In the genomic region with DNA sequence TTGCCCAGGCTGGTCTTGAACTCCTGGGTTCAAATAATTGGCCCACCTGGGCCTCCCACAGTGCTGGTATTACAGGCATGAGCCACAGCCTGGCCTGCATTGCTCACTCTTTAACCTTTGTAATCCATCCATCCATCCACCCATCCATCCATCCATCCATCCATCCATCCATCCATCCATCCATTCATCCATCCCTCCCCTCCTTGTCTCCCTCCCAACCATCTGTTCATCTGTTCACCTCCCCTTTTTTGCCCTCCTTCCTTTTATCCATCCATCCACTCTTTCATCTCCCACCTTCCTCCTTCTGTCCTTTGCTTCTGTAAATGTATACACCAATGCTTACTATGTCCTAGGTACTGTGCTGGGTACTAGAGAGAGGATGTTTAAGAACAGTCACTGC, we compare ENCODE assay signal across 16 cellular contexts.
DNase-seq lines count a peak whose midpoint lies in the region; ATAC-seq and TF ChIP-seq lines count a peak whose summit lies in the region.
"Had no signal": no experiment of that assay in that cellular context is flagged by ENCODE, and none has a peak within 500 bp of the region (broad histone marks: within the 10 kb centered on the region; RNA-seq: fewer than 3 reads in every experiment).

No MANE protein-coding gene starts in this region.

- no peak overlapping the region for H2AFZ ChIP-seq in osteoblast (ENCODE audit: low read length)

- intact Hi-C loops in activated CD4-positive, alpha-beta memory T cell treated with anti-CD3 and anti-CD28 coated beads for 36 hours (cut with micrococcal nuclease), result no loop called here

- peaks cover 39% of the 10 kb centered on the region for H3K4me1 Mint-ChIP-seq in activated CD4-positive, alpha-beta memory T cell treated with anti-CD3 and anti-CD28 coated beads for 36 hours (ENCODE audit: low read depth)
- H3K4me1 Mint-ChIP-seq in activated CD4-positive, alpha-beta memory T cell treated with anti-CD3 and anti-CD28 coated beads, Interleukin-2, amount 10 ng/mL, durations not matched to agents 7 days and 5 days, result peaks cover 57% of the 10 kb centered on the region
- peaks cover 47% of the 10 kb centered on the region for H3K4me1 Mint-ChIP-seq in stimulated activated effector memory CD8-positive, alpha-beta T cell treated with anti-CD3 and anti-CD28 coated beads, Interleukin-12 subunit alpha, Interleukin-12 subunit beta, amount 100 ng/mL, for 72 hours

- H3K4me3 ChIP-seq in RWPE2 (ENCODE audit: severe bottlenecking) (no peak overlapping the region), esophagus (ENCODE audit: low read depth in 1 of 2, low read length in 2 of 2) (no peak overlapping the region), osteoblast (ENCODE audit: insufficient read depth, low read length) (no peak overlapping the region)
- H3K4me3 ChIP-seq: HAP-1 had no signal

- H3K4me2 ChIP-seq in osteoblast (ENCODE audit: insufficient read depth, low read length), result no peak overlapping the region

- ATAC-seq in RWPE2 (ENCODE audit: low read depth), result no peak
- no peak for ATAC-seq in stimulated activated effector memory CD8-positive, alpha-beta T cell treated with anti-CD3 and anti-CD28 coated beads, Interleukin-12 subunit alpha, Interleukin-12 subunit beta, amount 100 ng/mL, for 72 hours

- H3K9me3 Mint-ChIP-seq in activated CD4-positive, alpha-beta memory T cell treated with anti-CD3 and anti-CD28 coated beads for 36 hours, result no peaks in the 10 kb centered on the region
- H3K9me3 Mint-ChIP-seq in activated CD4-positive, alpha-beta memory T cell treated with anti-CD3 and anti-CD28 coated beads, Interleukin-2, amount 10 ng/mL, durations not matched to agents 7 days and 5 days, result no peaks in the 10 kb centered on the region
- H3K9me3 Mint-ChIP-seq in stimulated activated effector memory CD8-positive, alpha-beta T cell treated with anti-CD3 and anti-CD28 coated beads, Interleukin-12 subunit alpha, Interleukin-12 subunit beta, amount 100 ng/mL, for 72 hours, result no peaks in the 10 kb centered on the region
- H3K9me3 Mint-ChIP-seq: CD4-positive, CD25-positive, alpha-beta regulatory T cell had no signal

- H3K36me3 ChIP-seq in RWPE2 (ENCODE audit: low read depth) (no peaks in the 10 kb centered on the region), esophagus (ENCODE audit: control insufficient read depth in 2 of 2, insufficient read depth in 2 of 2, low read length in 1 of 2) (no peaks in the 10 kb centered on the region), osteoblast (ENCODE audit: insufficient read depth, low read length) (no peaks in the 10 kb centered on the region)
- H3K36me3 ChIP-seq: BE2C, HAP-1 had no signal

- no peak for DNase-seq in activated CD4-positive, alpha-beta memory T cell treated with anti-CD3 and anti-CD28 coated beads for 36 hours
- DNase-seq in activated CD4-positive, alpha-beta memory T cell treated with anti-CD3 and anti-CD28 coated beads, Interleukin-2, amount 10 ng/mL, durations not matched to agents 7 days and 5 days, result no peak
- DNase-seq in RWPE2 (ENCODE audit: low spot score), result no peak
- no peak for DNase-seq in stimulated activated effector memory CD8-positive, alpha-beta T cell treated with anti-CD3 and anti-CD28 coated beads, Interleukin-12 subunit alpha, Interleukin-12 subunit beta, amount 100 ng/mL, for 72 hours (ENCODE audit: low spot score in 2 of 2)
- DNase-seq in activated naive CD4-positive, alpha-beta T cell (lab: John Stamatoyannopoulos, UW), result no peak
- no peak for DNase-seq in activated gamma-delta T cell (lab: John Stamatoyannopoulos, UW)
- DNase-seq in osteoblast (ENCODE audit: insufficient read length, low spot score, missing footprints), result no peak
- DNase-seq: BE2C; CD4-positive, CD25-positive, alpha-beta regulatory T cell; COR-L47; DMS153; GDM1; NCI-H1105; SHP77 had no signal

- CTCF ChIA-PET in activated CD4-positive, alpha-beta memory T cell treated with anti-CD3 and anti-CD28 coated beads for 36 hours (lab: Charles Lee), result no interaction called here
- CTCF ChIA-PET in activated CD4-positive, alpha-beta memory T cell treated with anti-CD3 and anti-CD28 coated beads, Interleukin-2, amount 10 ng/mL, durations not matched to agents 7 days and 5 days (lab: Charles Lee), result no interaction called here

- no peaks in the 10 kb centered on the region for H3K27me3 Mint-ChIP-seq in activated CD4-positive, alpha-beta memory T cell treated with anti-CD3 and anti-CD28 coated beads for 36 hours
- H3K27me3 Mint-ChIP-seq in activated CD4-positive, alpha-beta memory T cell treated with anti-CD3 and anti-CD28 coated beads, Interleukin-2, amount 10 ng/mL, durations not matched to agents 7 days and 5 days, result no peaks in the 10 kb centered on the region
- H3K27me3 Mint-ChIP-seq: CD4-positive, CD25-positive, alpha-beta regulatory T cell had no signal

- H3K9me3 ChIP-seq in RWPE2 (ENCODE audit: severe bottlenecking), result no peaks in the 10 kb centered on the region
- no peaks in the 10 kb centered on the region for H3K9me3 ChIP-seq in esophagus (ENCODE audit: control insufficient read depth in 2 of 2, insufficient read depth in 1 of 2, low read depth in 1 of 2, low read length in 1 of 2)
- H3K9me3 ChIP-seq in osteoblast (ENCODE audit: low read depth, low read length), result no peaks in the 10 kb centered on the region
- H3K9me3 ChIP-seq: BE2C, HAP-1 had no signal

- H3K4me3 Mint-ChIP-seq in activated CD4-positive, alpha-beta memory T cell treated with anti-CD3 and anti-CD28 coated beads for 36 hours, result no peak overlapping the region
- H3K4me3 Mint-ChIP-seq in activated CD4-positive, alpha-beta memory T cell treated with anti-CD3 and anti-CD28 coated beads, Interleukin-2, amount 10 ng/mL, durations not matched to agents 7 days and 5 days, result no peak overlapping the region
- H3K4me3 Mint-ChIP-seq in stimulated activated effector memory CD8-positive, alpha-beta T cell treated with anti-CD3 and anti-CD28 coated beads, Interleukin-12 subunit alpha, Interleukin-12 subunit beta, amount 100 ng/mL, for 72 hours, result no peak overlapping the region
- H3K4me3 Mint-ChIP-seq: CD4-positive, CD25-positive, alpha-beta regulatory T cell had no signal

- TF ChIP-seq CTCF in RWPE2 (IDR thresholded peaks at IDR 0.05; ENCODE audit: poor library complexity, severe bottlenecking) (no peak), osteoblast (IDR thresholded peaks at IDR 0.05; ENCODE audit: extremely low read depth, low read depth, low read length) (no peak)

- H3K79me2 ChIP-seq in osteoblast (ENCODE audit: insufficient read depth, low read length), result no peaks in the 10 kb centered on the region

- no peaks in the 10 kb centered on the region for H3K27me3 ChIP-seq in RWPE2 (ENCODE audit: insufficient read depth, poor library complexity, severe bottlenecking)
- no peaks in the 10 kb centered on the region for H3K27me3 ChIP-seq in esophagus (ENCODE audit: control insufficient read depth in 1 of 2, insufficient read depth in 2 of 2, low read length in 2 of 2)
- no peaks in the 10 kb centered on the region for H3K27me3 ChIP-seq in osteoblast (ENCODE audit: insufficient read depth, low read length)
- H3K27me3 ChIP-seq: BE2C had no signal

- POLR2A ChIA-PET in activated CD4-positive, alpha-beta memory T cell treated with anti-CD3 and anti-CD28 coated beads for 36 hours (lab: Charles Lee), result no interaction called here
- POLR2A ChIA-PET in activated CD4-positive, alpha-beta memory T cell treated with anti-CD3 and anti-CD28 coated beads, Interleukin-2, amount 10 ng/mL, durations not matched to agents 7 days and 5 days (lab: Charles Lee), result interaction anchor here (1.6 to 1.9 kb wide), 2 partner anchors 29 to 107 kb away, joined by 3 to 14 read pairs; no protein-coding TSS in a partner anchor

- H3K27ac ChIP-seq in RWPE2 (ENCODE audit: poor library complexity, severe bottlenecking) (peak overlapping the region; percentile 93), esophagus (ENCODE audit: low read depth in 2 of 2, low read length in 1 of 2) (peak overlapping the region; percentile 94 to 96), osteoblast (ENCODE audit: low read depth, low read length) (no peak overlapping the region)

- H3K27ac Mint-ChIP-seq in activated CD4-positive, alpha-beta memory T cell treated with anti-CD3 and anti-CD28 coated beads for 36 hours, result peak overlapping the region; percentile 10
- no peak overlapping the region for H3K27ac Mint-ChIP-seq in activated CD4-positive, alpha-beta memory T cell treated with anti-CD3 and anti-CD28 coated beads, Interleukin-2, amount 10 ng/mL, durations not matched to agents 7 days and 5 days
- H3K27ac Mint-ChIP-seq in stimulated activated effector memory CD8-positive, alpha-beta T cell treated with anti-CD3 and anti-CD28 coated beads, Interleukin-12 subunit alpha, Interleukin-12 subunit beta, amount 100 ng/mL, for 72 hours, result peak overlapping the region; percentile 17

- H3K4me1 ChIP-seq in RWPE2 (ENCODE audit: insufficient read depth, poor library complexity, severe bottlenecking), result peaks cover 20% of the 10 kb centered on the region
- peaks cover 3 to 4% of the 10 kb centered on the region in 2 donors for H3K4me1 ChIP-seq in esophagus (ENCODE audit: control insufficient read depth in 2 of 2, insufficient read depth in 2 of 2, low read length in 1 of 2)
- H3K4me1 ChIP-seq in osteoblast (ENCODE audit: insufficient read depth, low read length), result peaks cover 6% of the 10 kb centered on the region
- H3K4me1 ChIP-seq: BE2C, HAP-1 had no signal

- no peaks in the 10 kb centered on the region for H3K36me3 Mint-ChIP-seq in activated CD4-positive, alpha-beta memory T cell treated with anti-CD3 and anti-CD28 coated beads for 36 hours
- H3K36me3 Mint-ChIP-seq in activated CD4-positive, alpha-beta memory T cell treated with anti-CD3 and anti-CD28 coated beads, Interleukin-2, amount 10 ng/mL, durations not matched to agents 7 days and 5 days (ENCODE audit: low read depth), result no peaks in the 10 kb centered on the region
- H3K36me3 Mint-ChIP-seq in stimulated activated effector memory CD8-positive, alpha-beta T cell treated with anti-CD3 and anti-CD28 coated beads, Interleukin-12 subunit alpha, Interleukin-12 subunit beta, amount 100 ng/mL, for 72 hours, result no peaks in the 10 kb centered on the region
- H3K36me3 Mint-ChIP-seq: CD4-positive, CD25-positive, alpha-beta regulatory T cell had no signal

- no peaks in the 10 kb centered on the region for H4K20me1 ChIP-seq in osteoblast (ENCODE audit: insufficient read depth, low read length)
